Comparison of ENCODE assay signal across 15 cellular contexts in genomic region chr10:43852644-43853214, GRCh38.
DNase-seq lines count a peak whose midpoint lies in the region; TF ChIP-seq lines count a peak whose summit lies in the region.
"Had no signal": no experiment of that assay in that cellular context is flagged by ENCODE, and none has a peak within 500 bp of the region (broad histone marks: within the 10 kb centered on the region; RNA-seq: fewer than 3 reads in every experiment).

No MANE protein-coding gene starts in this region.

- H3K18ac ChIP-seq in trophoblast cell (ENCODE audit: low read length) = no peak overlapping the region

- peak overlapping the region; percentile 42 for H2BK12ac ChIP-seq in trophoblast cell (ENCODE audit: low read length)

- no peak for TF ChIP-seq POLR2A in transverse colon (IDR thresholded peaks at IDR 0.05)

- no peak overlapping the region for H2BK5ac ChIP-seq in trophoblast cell (ENCODE audit: low read depth, low read length, poor library complexity)

- H3K27ac ChIP-seq in trophoblast cell (ENCODE audit: low read depth, low read length) (no peak overlapping the region), transverse colon (no peak overlapping the region), caudate nucleus (ENCODE audit: low read depth, low read length) (no peak overlapping the region)
- H3K27ac ChIP-seq: A549, C4-2B had no signal

- no peak for TF ChIP-seq EP300 in transverse colon (IDR thresholded peaks at IDR 0.05; ENCODE audit: low read depth)

- H3K79me2 ChIP-seq in trophoblast cell (ENCODE audit: control insufficient read depth, insufficient read depth, low read length, poor library complexity) = peaks cover 1% of the 10 kb centered on the region

- H3K4me1 Mint-ChIP-seq in brain (peaks cover 36% of the 10 kb centered on the region), type B pancreatic cell (ENCODE audit: unreplicated experiment) (peaks cover 38% of the 10 kb centered on the region)
- H3K4me1 Mint-ChIP-seq: GM23338 had no signal

- H3K9me3 Mint-ChIP-seq in brain = peaks cover 0 to 6% (median 0%) of the 10 kb centered on the region in 5 experiments
- H3K9me3 Mint-ChIP-seq in type B pancreatic cell = peaks cover 16% of the 10 kb centered on the region
- H3K9me3 Mint-ChIP-seq: GM23338 had no signal

- TF ChIP-seq CTCF in brain (conservative IDR thresholded peaks at IDR 0.05) = no peak
- TF ChIP-seq CTCF in type B pancreatic cell (conservative IDR thresholded peaks at IDR 0.05) = no peak
- TF ChIP-seq CTCF in transverse colon (IDR thresholded peaks at IDR 0.05) = no peak

- H3K36me3 ChIP-seq in trophoblast cell (ENCODE audit: control insufficient read depth in 1 of 2, insufficient read depth in 2 of 2, low read length in 2 of 2) (no peaks in the 10 kb centered on the region), transverse colon (no peaks in the 10 kb centered on the region)
- H3K36me3 ChIP-seq: BE2C had no signal

- H2AFZ ChIP-seq in trophoblast cell (ENCODE audit: insufficient read depth, low read length, poor library complexity) = no peak overlapping the region
- H2AFZ ChIP-seq: GM23338 had no signal

- WGBS in trophoblast cell (ENCODE audit: extremely low coverage, insufficient coverage, insufficient read length) = no CpG with 5 or more reads among the region's 5 CpGs
- WGBS in transverse colon (ENCODE audit: low coverage in 1 of 2), 2 donors = 90% methylated on average over 5 of the region's 5 CpGs; no CpG with 5 or more reads in 1 of the 2 donors

- H3K27ac Mint-ChIP-seq in brain = peak overlapping the region; percentile 22 to 81 (median 37)
- H3K27ac Mint-ChIP-seq in type B pancreatic cell = peak overlapping the region; percentile 65
- H3K27ac Mint-ChIP-seq: GM23338 had no signal

- H3K9ac ChIP-seq in trophoblast cell (ENCODE audit: low read length) = no peak overlapping the region

- H3K4me3 Mint-ChIP-seq in brain (no peak overlapping the region), type B pancreatic cell (no peak overlapping the region)
- H3K4me3 Mint-ChIP-seq: CD4-positive, alpha-beta memory T cell; GM23338 had no signal

- H4K12ac ChIP-seq in trophoblast cell (ENCODE audit: low read depth, low read length) = no peak overlapping the region

- no peak overlapping the region for H3K23ac ChIP-seq in trophoblast cell (ENCODE audit: low read length)

- no peak overlapping the region for H3K4me2 ChIP-seq in trophoblast cell (ENCODE audit: low read length)
- H3K4me2 ChIP-seq: A549, GM23338 had no signal

- no peak overlapping the region for H3K14ac ChIP-seq in trophoblast cell (ENCODE audit: low read length)

- H3K9me3 ChIP-seq in trophoblast cell (ENCODE audit: insufficient read depth, low read depth, low read length) (peaks cover 2% of the 10 kb centered on the region), transverse colon (no peaks in the 10 kb centered on the region)
- H3K9me3 ChIP-seq: A549, BE2C had no signal

- H2AK5ac ChIP-seq in trophoblast cell (ENCODE audit: low read length) = no peak overlapping the region

- DNase-seq in ecto neural progenitor cell (ENCODE audit: low spot score) (peak; percentile 29), trophoblast cell (no peak), type B pancreatic cell (ENCODE audit: extremely low spot score, unreplicated experiment) (no peak), NCI-H345 (lab: John Stamatoyannopoulos, UW) (no peak), transverse colon (no peak), caudate nucleus (lab: John Stamatoyannopoulos, UW) (no peak)
- DNase-seq: BE2C; CD4-positive, alpha-beta memory T cell; DMS79; H7 had no signal

- H3K4me3 ChIP-seq in trophoblast cell (ENCODE audit: low read depth, low read length) = no peak overlapping the region
- no peak overlapping the region for H3K4me3 ChIP-seq in transverse colon
- H3K4me3 ChIP-seq: A549, GM12878, GM23338 had no signal

- H3K4me1 ChIP-seq in trophoblast cell (ENCODE audit: control insufficient read depth in 1 of 2, insufficient read depth in 2 of 2, low read length in 2 of 2) (peaks cover 28 to 31% of the 10 kb centered on the region in 2 experiments), transverse colon (no peaks in the 10 kb centered on the region)
- H3K4me1 ChIP-seq: A549 had no signal

- H4K8ac ChIP-seq in trophoblast cell (ENCODE audit: low read depth, low read length) = no peak overlapping the region

- peak overlapping the region; percentile 3 for H2BK120ac ChIP-seq in trophoblast cell (ENCODE audit: insufficient read depth, low read length, poor library complexity)

- no peak overlapping the region for H3K4ac ChIP-seq in trophoblast cell (ENCODE audit: low read depth, low read length)

- intact Hi-C loops in transverse colon (cut with DNase I; ENCODE audit: low total_unique reads) = no loop called here

- in situ Hi-C loops in transverse colon (cut with MboI; ENCODE audit: low pct_ligation_motif_present in 1 of 4, low pct_unique_long_range_greater_than_20kb in 1 of 4, low sequenced_read_pairs in 3 of 4) = no loop called here

- H3K36me3 Mint-ChIP-seq in brain (no peaks in the 10 kb centered on the region), type B pancreatic cell (peaks cover 4% of the 10 kb centered on the region)
- H3K36me3 Mint-ChIP-seq: CD4-positive, alpha-beta memory T cell had no signal

- peak overlapping the region; percentile 45 for H4K91ac ChIP-seq in trophoblast cell (ENCODE audit: low read depth, low read length)

- H3K27me3 ChIP-seq in trophoblast cell (ENCODE audit: insufficient read depth, low read length) (no peaks in the 10 kb centered on the region), transverse colon (no peaks in the 10 kb centered on the region)
- H3K27me3 ChIP-seq: BE2C had no signal

- H3K27me3 Mint-ChIP-seq in brain = peaks cover 11% of the 10 kb centered on the region
- H3K27me3 Mint-ChIP-seq in type B pancreatic cell = peaks cover 6% of the 10 kb centered on the region
- H3K27me3 Mint-ChIP-seq: CD4-positive, alpha-beta memory T cell had no signal

- peaks cover 31% of the 10 kb centered on the region for H3K79me1 ChIP-seq in trophoblast cell (ENCODE audit: low read length)
